In the genomic region with DNA sequence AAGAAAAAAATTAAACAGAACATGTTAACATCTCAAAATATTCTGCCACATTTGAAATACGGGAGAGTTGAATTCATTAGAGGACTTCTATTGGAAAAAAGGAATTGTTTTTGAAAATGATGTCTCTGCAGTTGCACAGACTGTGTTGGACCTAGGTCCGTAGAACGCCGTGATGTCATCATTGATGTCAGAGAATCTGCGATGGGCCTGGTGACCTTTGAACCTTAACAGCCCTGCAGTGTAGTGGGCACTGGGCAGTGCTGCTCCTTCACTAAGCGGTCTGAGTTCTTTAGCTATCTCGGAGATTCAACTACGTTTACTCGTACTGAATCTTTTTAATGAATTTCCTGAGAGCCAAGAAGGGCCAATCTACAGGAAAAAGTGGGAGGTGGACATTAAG, we compare ENCODE assay signal across 39 cellular contexts. TPM values are rescaled to one million over a fixed set of nuclear protein-coding genes. Genes with fewer than 3 reads are reported as not detected.
"Had no signal": no experiment of that assay in that cellular context is flagged by ENCODE, and none has a peak within 500 bp of the region (broad histone marks: within the 10 kb centered on the region; RNA-seq: fewer than 3 reads in every experiment).

A gene with protein sequence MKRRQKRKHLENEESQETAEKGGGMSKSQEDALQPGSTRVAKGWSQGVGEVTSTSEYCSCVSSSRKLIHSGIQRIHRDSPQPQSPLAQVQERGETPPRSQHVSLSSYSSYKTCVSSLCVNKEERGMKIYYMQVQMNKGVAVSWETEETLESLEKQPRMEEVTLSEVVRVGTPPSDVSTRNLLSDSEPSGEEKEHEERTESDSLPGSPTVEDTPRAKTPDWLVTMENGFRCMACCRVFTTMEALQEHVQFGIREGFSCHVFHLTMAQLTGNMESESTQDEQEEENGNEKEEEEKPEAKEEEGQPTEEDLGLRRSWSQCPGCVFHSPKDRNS (plus strand): TSS at position 220 of the 400 bp plus-strand sequence. CDS start 211 bp downstream, outside the sequence.

- H3K4me3 ChIP-seq: MG63 had no signal

- DNase-seq: Kasumi-1, MG63, MM.1S, MV-4-11, NCI-H1048, NCI-H1092, NCI-H1092 treated with DMSO at 0.1 percent for 48 hours, NCI-H1105, NCI-H1105 treated with DMSO at 0.1 percent for 48 hours, NCI-H1417, NCI-H1436, NCI-H1436 treated with DMSO at 0.1 percent for 48 hours, NCI-H146, NCI-H1694, NCI-H1694 treated with DMSO at 0.1 percent for 48 hours, NCI-H187, NCI-H187 treated with DMSO at 0.1 percent for 48 hours, NCI-H1930, NCI-H2029, NCI-H2029 treated with DMSO at 0.1 percent for 48 hours, NCI-H2081, NCI-H2081 treated with DMSO at 0.1 percent for 48 hours, NCI-H2107, NCI-H2171, NCI-H2171 treated with DMSO at 0.1 percent for 48 hours, NCI-H2227 treated with DMSO at 0.1 percent for 48 hours, NCI-H226, NCI-H345, NCI-H446, NCI-H446 treated with DMSO at 0.1 percent for 48 hours, NCI-H510A, NCI-H510A treated with DMSO at 0.1 percent for 48 hours, NCI-H524, NCI-H524 treated with DMSO at 0.1 percent for 48 hours, NCI-H526 had no signal

- H3K27me3 ChIP-seq: MG63 had no signal

- H3K36me3 ChIP-seq: MG63 had no signal

- H3K9me3 ChIP-seq: MG63 had no signal

RNA-seq across cellular contexts. Expression of the gene that starts here (rescaled TPM):
- total RNA-seq: LHCN-M2, M059J, MCF 10A, NCI-H460 had no signal
